In genomic region chr6:106128981-106129761, GRCh38 we compare ENCODE assay signal across 11 cellular contexts. TPM values are rescaled to one million over a fixed set of nuclear protein-coding genes. Genes with fewer than 3 reads are reported as not detected.
DNase-seq lines count a peak whose midpoint lies in the region; ATAC-seq and TF ChIP-seq lines count a peak whose summit lies in the region.
"Had no signal": no experiment of that assay in that cellular context is flagged by ENCODE, and none has a peak within 500 bp of the region (broad histone marks: within the 10 kb centered on the region; RNA-seq: fewer than 3 reads in every experiment).

No MANE protein-coding gene starts in this region.

- POLR2A ChIA-PET in naive thymus-derived CD8-positive, alpha-beta T cell (lab: Charles Lee) = interaction anchor here (1.4 kb wide), 1 partner anchor 33 kb away, joined by 5 read pairs; no protein-coding TSS in a partner anchor

- H3K4me3 Mint-ChIP-seq in naive thymus-derived CD8-positive, alpha-beta T cell = no peak overlapping the region
- H3K4me3 Mint-ChIP-seq: activated CD4-positive, alpha-beta memory T cell treated with anti-CD3 and anti-CD28 coated beads for 36 hours had no signal

- ATAC-seq in GM19438 (IDR thresholded peaks at IDR 0.05; ENCODE audit: low read depth, unreplicated experiment) = peak; percentile 61
- no peak for ATAC-seq in naive thymus-derived CD8-positive, alpha-beta T cell

- peaks cover 0 to 34% (median 13%) of the 10 kb centered on the region in 5 donors for H3K27me3 Mint-ChIP-seq in naive thymus-derived CD8-positive, alpha-beta T cell
- H3K27me3 Mint-ChIP-seq: activated CD4-positive, alpha-beta memory T cell treated with anti-CD3 and anti-CD28 coated beads for 36 hours had no signal

- peak overlapping the region in 1 of 10 donors; percentile 38 for H3K27ac Mint-ChIP-seq in naive thymus-derived CD8-positive, alpha-beta T cell
- H3K27ac Mint-ChIP-seq: activated CD4-positive, alpha-beta memory T cell treated with anti-CD3 and anti-CD28 coated beads for 36 hours had no signal

- H3K36me3 Mint-ChIP-seq in naive thymus-derived CD8-positive, alpha-beta T cell = no peaks in the 10 kb centered on the region
- H3K36me3 Mint-ChIP-seq: activated CD4-positive, alpha-beta memory T cell treated with anti-CD3 and anti-CD28 coated beads for 36 hours had no signal

- H3K4me1 ChIP-seq in tibial artery (no peaks in the 10 kb centered on the region), ascending aorta (no peaks in the 10 kb centered on the region)

- peaks cover under 1 to 10% (median 6%) of the 10 kb centered on the region in 4 donors for H3K4me1 Mint-ChIP-seq in naive thymus-derived CD8-positive, alpha-beta T cell

- TF ChIP-seq CTCF in coronary artery (IDR thresholded peaks at IDR 0.05) (no peak), tibial artery (IDR thresholded peaks at IDR 0.05) (no peak), ascending aorta (IDR thresholded peaks at IDR 0.05) (no peak)

- DNase-seq in NOMO-1 treated with dmso at 0.1 percent for 144 hours (lab: John Stamatoyannopoulos, UW; ENCODE audit: unreplicated experiment) (peak; percentile 47), coronary artery (ENCODE audit: low spot score) (peak; percentile 33), skeletal muscle cell (ENCODE audit: low read depth) (peak; percentile 53), tibial artery (no peak), ecto neural progenitor cell (ENCODE audit: low spot score) (no peak), ascending aorta (ENCODE audit: low spot score in 2 of 2) (no peak)
- no peak for DNase-seq in naive thymus-derived CD8-positive, alpha-beta T cell
- DNase-seq: activated CD4-positive, alpha-beta memory T cell treated with anti-CD3 and anti-CD28 coated beads for 36 hours; stimulated activated CD4-positive, alpha-beta T cell treated with anti-CD3 and anti-CD28 coated beads, Interleukin-15, amount 100 ng/mL, for 24 hours had no signal

- H3K9me3 Mint-ChIP-seq in naive thymus-derived CD8-positive, alpha-beta T cell = no peaks in the 10 kb centered on the region
- H3K9me3 Mint-ChIP-seq: activated CD4-positive, alpha-beta memory T cell treated with anti-CD3 and anti-CD28 coated beads for 36 hours had no signal

- H3K36me3 ChIP-seq in tibial artery (no peaks in the 10 kb centered on the region), ascending aorta (no peaks in the 10 kb centered on the region)
- H3K36me3 ChIP-seq: suprapubic skin had no signal

- H3K9me3 ChIP-seq in tibial artery (no peaks in the 10 kb centered on the region), ascending aorta (no peaks in the 10 kb centered on the region)
- H3K9me3 ChIP-seq: suprapubic skin had no signal

- no peak overlapping the region for H3K27ac ChIP-seq in coronary artery
- no peak overlapping the region for H3K27ac ChIP-seq in tibial artery
- H3K27ac ChIP-seq in ascending aorta = no peak overlapping the region
- H3K27ac ChIP-seq: suprapubic skin had no signal

- H3K27me3 ChIP-seq in tibial artery (no peaks in the 10 kb centered on the region), ascending aorta (no peaks in the 10 kb centered on the region)
- H3K27me3 ChIP-seq: suprapubic skin had no signal

- H3K4me3 ChIP-seq in coronary artery = no peak overlapping the region
- H3K4me3 ChIP-seq in skeletal muscle cell (ENCODE audit: low read depth, low read length) = no peak overlapping the region
- no peak overlapping the region for H3K4me3 ChIP-seq in tibial artery
- H3K4me3 ChIP-seq in ascending aorta = no peak overlapping the region
- H3K4me3 ChIP-seq: suprapubic skin had no signal

- intact Hi-C loops in tibial artery (cut with DNase I; ENCODE audit: low total_unique reads) (no loop called here), ascending aorta (cut with DNase I) (no loop called here)

RNA-seq across cellular contexts. Expression of gene PRDM1, which starts 43.0 kb away (rescaled TPM):
- under 1 TPM; 0.58 to 0.94 TPM for total RNA-seq in naive thymus-derived CD8-positive, alpha-beta T cell
- 10 to 100 TPM in 1 of 3 donors, 1 to 10 TPM in 1, under 1 TPM in 1; 0.35 to 15.6 (median 1.6) TPM for polyA plus RNA-seq in naive thymus-derived CD8-positive, alpha-beta T cell
- 0.21 TPM for total RNA-seq in ascending aorta

Comparison
In these comparisons a context has a peak if more than half of its experiments do, and no peak if none do; other contexts are left out.
1. DNase-seq: peak in NOMO-1 treated with dmso at 0.1 percent for 144 hours (single experiment), coronary artery (single experiment) and skeletal muscle cell (single experiment); none in tibial artery (0 of 2), ecto neural progenitor cell (single experiment), naive thymus-derived CD8-positive, alpha-beta T cell (0 of 10) and ascending aorta (0 of 2).